In genomic region chr17:47862621-47863440, GRCh38 we compare ENCODE assay signal across 1 cellular context.
TF ChIP-seq lines count a peak whose summit lies in the region.

No MANE protein-coding gene starts in this region.

TF ChIP-seq in GM23338, 12 proteins besides CTCF, POLR2A, EP300 and RAD21 (continued from another document):
- no peak for TF ChIP-seq REST (IDR thresholded peaks at IDR 0.05; ENCODE audit: unreplicated experiment)
- no peak for TF ChIP-seq ZNF462 (CRISPR knock-in tag; IDR thresholded peaks at IDR 0.05)
- TF ChIP-seq ZNF114 (CRISPR knock-in tag; IDR thresholded peaks at IDR 0.05) = no peak
- no peak for TF ChIP-seq EZH2phosphoT487 (IDR thresholded peaks at IDR 0.05; ENCODE audit: unreplicated experiment)
- no peak for TF ChIP-seq ETS1 (IDR thresholded peaks at IDR 0.05)
- no peak for TF ChIP-seq NANOG (IDR thresholded peaks at IDR 0.05; ENCODE audit: borderline replicate concordance)
- TF ChIP-seq STAT1 (IDR thresholded peaks at IDR 0.05; ENCODE audit: unreplicated experiment) = no peak
- no peak for TF ChIP-seq POLR2AphosphoS5 (IDR thresholded peaks at IDR 0.05; ENCODE audit: low read depth)
TF ChIP-seq in GM23338: peak in this region for 0.
